ENCODE assay signal across 2 cellular contexts in the genomic region with DNA sequence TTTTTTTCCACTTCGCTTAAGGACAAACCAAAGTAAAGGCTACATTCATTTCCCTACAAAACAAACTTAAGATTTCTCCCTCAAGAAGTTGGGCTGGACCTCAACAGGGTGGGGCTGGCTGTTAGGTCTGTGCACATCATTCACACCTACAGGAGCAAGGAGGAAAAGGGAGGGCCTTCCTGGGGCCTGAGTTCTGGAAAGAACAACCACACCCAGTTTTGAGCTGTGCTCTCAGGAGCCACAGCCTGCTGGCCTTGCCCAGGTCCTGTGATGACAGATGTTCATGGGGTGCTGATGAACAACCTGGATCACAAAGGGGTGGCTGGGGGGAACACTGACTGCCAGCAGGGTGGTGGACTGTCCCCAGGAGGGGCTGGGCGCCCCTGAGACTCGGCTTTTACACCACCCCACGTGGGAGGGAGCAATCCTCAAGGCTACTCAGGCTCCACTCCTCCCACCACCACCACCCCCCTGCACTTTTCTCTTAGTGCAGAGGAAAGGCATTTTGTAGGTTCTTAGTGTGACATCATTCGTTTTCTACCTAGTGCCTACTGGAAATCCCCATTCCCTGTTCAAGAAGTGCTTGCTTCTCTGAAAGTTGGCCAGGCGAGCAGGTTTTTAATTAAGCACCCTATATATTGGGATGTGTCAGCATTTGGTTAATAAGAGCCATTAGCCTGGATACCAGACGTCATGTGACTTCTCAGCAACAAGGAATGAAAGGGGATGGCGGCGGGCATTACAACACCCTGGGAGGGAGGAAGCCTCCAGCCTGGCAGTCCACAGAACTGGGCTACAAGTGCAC.
TF ChIP-seq lines count a peak whose summit lies in the region.

No MANE protein-coding gene starts in this region.

TF ChIP-seq in IMR-90, 13 proteins besides CTCF, POLR2A, EP300 and RAD21:
- TF ChIP-seq RCOR1 (IDR thresholded peaks at IDR 0.05; ENCODE audit: insufficient replicate concordance, low read length), result no peak
- no peak for TF ChIP-seq SMC3 (IDR thresholded peaks at IDR 0.05; ENCODE audit: low read depth, low read length)
- TF ChIP-seq NFE2L2 (IDR thresholded peaks at IDR 0.05; ENCODE audit: low read depth, low read length), result no peak
- no peak for TF ChIP-seq CEBPB (IDR thresholded peaks at IDR 0.05; ENCODE audit: low read depth, low read length)
- no peak for TF ChIP-seq MAFK (IDR thresholded peaks at IDR 0.05; ENCODE audit: low read depth, low read length)
- no peak for TF ChIP-seq ELK1 (IDR thresholded peaks at IDR 0.05; ENCODE audit: borderline replicate concordance, low read depth, low read length)
- TF ChIP-seq USF2 (IDR thresholded peaks at IDR 0.05; ENCODE audit: low read depth, low read length), result no peak
- no peak for TF ChIP-seq MAZ (IDR thresholded peaks at IDR 0.05; ENCODE audit: borderline replicate concordance, low read depth, low read length)
- no peak for TF ChIP-seq BHLHE40 (IDR thresholded peaks at IDR 0.05; ENCODE audit: low read depth, low read length)
- no peak for TF ChIP-seq FOS (IDR thresholded peaks at IDR 0.05; ENCODE audit: low read depth, low read length)
- TF ChIP-seq MXI1 (IDR thresholded peaks at IDR 0.05; ENCODE audit: borderline replicate concordance, low read depth, low read length), result no peak
- TF ChIP-seq CHD1 (IDR thresholded peaks at IDR 0.05; ENCODE audit: low read depth, low read length), result no peak

TF ChIP-seq in SK-N-SH, 30 proteins besides CTCF, POLR2A, EP300 and RAD21:
- TF ChIP-seq RCOR1 (IDR thresholded peaks at IDR 0.05; ENCODE audit: low read length) (no peak), USF1 (IDR thresholded peaks at IDR 0.05; ENCODE audit: borderline replicate concordance, low read depth) (no peak), IRF3 (IDR thresholded peaks at IDR 0.05; ENCODE audit: low read depth, low read length) (no peak), FOSL2 (IDR thresholded peaks at IDR 0.05; ENCODE audit: borderline replicate concordance, low read depth) (no peak), SIN3A (IDR thresholded peaks at IDR 0.05; ENCODE audit: borderline replicate concordance, low read depth, low read length) (no peak)
TF ChIP-seq in SK-N-SH: peak in this region for 0.
